Comparison of ENCODE assay signal across 13 cellular contexts in genomic region chr3:51622868-51623267, GRCh38. TPM values are rescaled to one million over a fixed set of nuclear protein-coding genes. Genes with fewer than 3 reads are reported as not detected.
DNase-seq lines count a peak whose midpoint lies in the region; ATAC-seq, FAIRE-seq and TF ChIP-seq lines count a peak whose summit lies in the region.
"Had no signal": no experiment of that assay in that cellular context is flagged by ENCODE, and none has a peak within 500 bp of the region (broad histone marks: within the 10 kb centered on the region; RNA-seq: fewer than 3 reads in every experiment).

No MANE protein-coding gene starts in this region.

- H3K27ac ChIP-seq in AG04450 (ENCODE audit: low read depth, low read length) = peak overlapping the region; percentile 22
- H3K27ac ChIP-seq in foreskin keratinocyte = no peak overlapping the region
- H3K27ac ChIP-seq: neural progenitor cell had no signal

- H3K27me3 ChIP-seq in AG04450 (ENCODE audit: control insufficient read depth, insufficient read depth, low read length) (no peaks in the 10 kb centered on the region), foreskin keratinocyte (no peaks in the 10 kb centered on the region)
- H3K27me3 ChIP-seq: neural progenitor cell had no signal

- CTCF ChIA-PET in AG04450 (lab: Charles Lee) = interaction anchor here (0.6 to 1.6 kb wide), 3 partner anchors 19 to 121 kb away, joined by 3 to 9 read pairs (median 7); no protein-coding TSS in a partner anchor

- no peak overlapping the region for H3K4me3 Mint-ChIP-seq in stimulated activated naive CD8-positive, alpha-beta T cell treated with anti-CD3 and anti-CD28 coated beads, Interleukin-15, amount 100 ng/mL, for 72 hours
- H3K4me3 Mint-ChIP-seq: activated CD4-positive, alpha-beta memory T cell treated with anti-CD3 and anti-CD28 coated beads, Interleukin-2, amount 10 ng/mL, durations not matched to agents 7 days and 5 days; immature natural killer cell; neural progenitor cell had no signal

- no peak overlapping the region for H3K4me3 ChIP-seq in AG04450 (ENCODE audit: low read depth, low read length)
- H3K4me3 ChIP-seq: HAP-1, neural progenitor cell had no signal

- H3K27ac Mint-ChIP-seq in stimulated activated naive CD8-positive, alpha-beta T cell treated with anti-CD3 and anti-CD28 coated beads, Interleukin-15, amount 100 ng/mL, for 72 hours = no peak overlapping the region
- H3K27ac Mint-ChIP-seq: activated CD4-positive, alpha-beta memory T cell treated with anti-CD3 and anti-CD28 coated beads, Interleukin-2, amount 10 ng/mL, durations not matched to agents 7 days and 5 days; neural progenitor cell had no signal

- H3K9me3 Mint-ChIP-seq in stimulated activated naive CD8-positive, alpha-beta T cell treated with anti-CD3 and anti-CD28 coated beads, Interleukin-15, amount 100 ng/mL, for 72 hours = no peaks in the 10 kb centered on the region
- H3K9me3 Mint-ChIP-seq: activated CD4-positive, alpha-beta memory T cell treated with anti-CD3 and anti-CD28 coated beads, Interleukin-2, amount 10 ng/mL, durations not matched to agents 7 days and 5 days; immature natural killer cell; neural progenitor cell had no signal

- no peak for TF ChIP-seq POLR2A in GM12891 (IDR thresholded peaks at IDR 0.05; ENCODE audit: low read depth, low read length)

- H3K9me3 ChIP-seq in AG04450 (ENCODE audit: control insufficient read depth, insufficient read depth, low read length) = no peaks in the 10 kb centered on the region
- H3K9me3 ChIP-seq: HAP-1 had no signal

- peaks cover 14% of the 10 kb centered on the region for H3K4me1 ChIP-seq in foreskin keratinocyte
- H3K4me1 ChIP-seq: neural progenitor cell had no signal

- H3K27me3 Mint-ChIP-seq in stimulated activated naive CD8-positive, alpha-beta T cell treated with anti-CD3 and anti-CD28 coated beads, Interleukin-15, amount 100 ng/mL, for 72 hours = no peaks in the 10 kb centered on the region
- H3K27me3 Mint-ChIP-seq: activated CD4-positive, alpha-beta memory T cell treated with anti-CD3 and anti-CD28 coated beads, Interleukin-2, amount 10 ng/mL, durations not matched to agents 7 days and 5 days had no signal

- H3K4me1 Mint-ChIP-seq in stimulated activated naive CD8-positive, alpha-beta T cell treated with anti-CD3 and anti-CD28 coated beads, Interleukin-15, amount 100 ng/mL, for 72 hours = peaks cover 18% of the 10 kb centered on the region

- no peak for TF ChIP-seq CTCF in AG04450 (IDR thresholded peaks at IDR 0.05; ENCODE audit: low read depth, low read length)
- TF ChIP-seq CTCF in foreskin keratinocyte (conservative IDR thresholded peaks at IDR 0.05) = no peak

- POLR2A ChIA-PET in AG04450 (lab: Yijun Ruan, JAX) = interaction anchor here (0.6 kb wide), 1 partner anchor 41 kb away, joined by 3 read pairs; no protein-coding TSS in a partner anchor

- FAIRE-seq in GM12891 (lab: Jason Lieb, UNC) (peak; percentile 78), RCC 7860 (lab: Jason Lieb, UNC) (no peak)

- DNase-seq in AG04450 (ENCODE audit: low read depth, low spot score) = peak; percentile 50
- DNase-seq in GM12891 (ENCODE audit: insufficient read length, low spot score) = no peak
- peak in 42 of 58 donors; percentile 1 to 74 (median 15) for DNase-seq in anterior cingulate cortex (lab: John Stamatoyannopoulos, UW)
- peak; percentile 54 for DNase-seq in iris pigment epithelial cell (ENCODE audit: low read depth)
- no peak for DNase-seq in activated CD4-positive, alpha-beta T cell treated with anti-CD3 and anti-CD28 coated beads, Interleukin-2, amount 50 U/mL, for 1 hour
- DNase-seq in stimulated activated naive CD8-positive, alpha-beta T cell treated with anti-CD3 and anti-CD28 coated beads, Interleukin-15, amount 100 ng/mL, for 72 hours = no peak
- no peak for DNase-seq in RCC 7860 (ENCODE audit: low spot score)
- DNase-seq in foreskin keratinocyte = no peak
- DNase-seq: activated CD4-positive, alpha-beta memory T cell treated with anti-CD3 and anti-CD28 coated beads, Interleukin-2, amount 10 ng/mL, durations not matched to agents 7 days and 5 days; immature natural killer cell; stimulated activated CD4-positive, alpha-beta T cell treated with anti-CD3 and anti-CD28 coated beads, Interleukin-2, amount 100 ng/mL, for 48 hours had no signal

- ATAC-seq in stimulated activated naive CD8-positive, alpha-beta T cell treated with anti-CD3 and anti-CD28 coated beads, Interleukin-15, amount 100 ng/mL, for 72 hours = no peak
- no peak for ATAC-seq in foreskin keratinocyte

TF ChIP-seq in GM12891, 5 proteins besides CTCF, POLR2A, EP300 and RAD21:
- no peak for TF ChIP-seq PAX5 (IDR thresholded peaks at IDR 0.05; ENCODE audit: insufficient read depth, low read length, severe bottlenecking)
- TF ChIP-seq POU2F2 (IDR thresholded peaks at IDR 0.05; ENCODE audit: low read depth, low read length) = no peak
- TF ChIP-seq POLR2AphosphoS5 (IDR thresholded peaks at IDR 0.05; ENCODE audit: low read depth, low read length) = no peak
- TF ChIP-seq TAF1 (IDR thresholded peaks at IDR 0.05; ENCODE audit: low read depth, low read length) = no peak
- no peak for TF ChIP-seq SPI1 (IDR thresholded peaks at IDR 0.05; ENCODE audit: low read depth, low read length)
TF ChIP-seq in GM12891: peak in this region for 0.

RNA-seq across cellular contexts. Expression of gene TEX264, which starts 48.2 kb away (rescaled TPM):
- polyA plus RNA-seq in AG04450 (2011; rRNA removed) = 40.6 and 49.9 TPM in 2 replicates
- 51.1 and 76.6 TPM in 2 replicates for polyA minus RNA-seq in AG04450 (2011; rRNA and poly(A)+ RNA removed)
- 30.0 TPM for polyA plus RNA-seq in GM12891 (2012; ENCODE audit: low read depth, missing spikeins)
- 54.9 and 57.3 TPM in 2 replicates for total RNA-seq in foreskin keratinocyte
- 77.2 and 82.3 TPM in 2 replicates for polyA plus RNA-seq in foreskin keratinocyte

Comparison
In these comparisons a context has a peak if more than half of its experiments do, and no peak if none do; other contexts are left out.
1. DNase-seq: peak in AG04450 (single experiment), anterior cingulate cortex (42 of 58) and iris pigment epithelial cell (single experiment); none in GM12891 (single experiment), activated CD4-positive, alpha-beta T cell treated with anti-CD3 and anti-CD28 coated beads, Interleukin-2, amount 50 U/mL, for 1 hour (single experiment), stimulated activated naive CD8-positive, alpha-beta T cell treated with anti-CD3 and anti-CD28 coated beads, Interleukin-15, amount 100 ng/mL, for 72 hours (0 of 2), RCC 7860 (single experiment) and foreskin keratinocyte (0 of 2).